Comparison of ENCODE assay signal across 37 cellular contexts in the genomic region with DNA sequence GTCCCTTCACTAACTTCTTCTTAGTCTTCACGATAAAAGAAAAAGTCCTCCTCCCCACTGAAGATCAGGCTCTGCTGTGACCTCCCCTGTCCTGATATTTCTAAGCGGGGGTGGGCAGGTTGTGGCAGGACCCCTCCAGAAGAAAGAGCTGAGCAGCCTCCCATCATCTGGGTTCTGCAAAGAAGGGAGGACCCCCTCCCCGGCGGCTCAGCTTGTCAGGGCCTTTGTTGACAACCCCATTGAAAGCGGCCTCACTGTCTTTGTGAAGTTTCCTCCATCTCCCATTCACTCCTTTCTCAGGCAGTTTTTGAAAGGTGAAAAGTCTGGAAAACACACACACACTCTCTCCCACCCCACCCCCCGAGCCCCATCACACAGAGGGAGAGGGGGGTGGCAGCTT. TPM values are rescaled to one million over a fixed set of nuclear protein-coding genes. Genes with fewer than 3 reads are reported as not detected.
"Had no signal": no experiment of that assay in that cellular context is flagged by ENCODE, and none has a peak within 500 bp of the region (broad histone marks: within the 10 kb centered on the region; RNA-seq: fewer than 3 reads in every experiment).

No MANE protein-coding gene starts in this region.

- H3K4me3 ChIP-seq: ascending aorta, coronary artery, dorsolateral prefrontal cortex, esophagus squamous epithelium had no signal

- H3K9me3 ChIP-seq: ascending aorta, esophagus squamous epithelium had no signal

- H3K27ac Mint-ChIP-seq: activated CD4-positive, alpha-beta memory T cell treated with anti-CD3 and anti-CD28 coated beads for 36 hours; activated CD4-positive, alpha-beta T cell treated with anti-CD3 and anti-CD28 coated beads for 36 hours; activated CD4-positive, alpha-beta T cell treated with anti-CD3 and anti-CD28 coated beads, Interleukin-2, amount 10 ng/mL, durations not matched to agents 24 days and 14 days; activated CD8-positive, alpha-beta memory T cell treated with anti-CD3 and anti-CD28 coated beads, Interleukin-2, amount 10 ng/mL, durations not matched to agents 7 days and 5 days; activated CD8-positive, alpha-beta T cell treated with anti-CD3 and anti-CD28 coated beads, Interleukin-2, amount 10 ng/mL, durations not matched to agents 7 days and 5 days; activated naive CD4-positive, alpha-beta T cell treated with anti-CD3 and anti-CD28 coated beads for 36 hours; activated naive CD4-positive, alpha-beta T cell treated with anti-CD3 and anti-CD28 coated beads, Interleukin-2, amount 50 U/mL, for 24 hours; activated naive CD8-positive, alpha-beta T cell treated with anti-CD3 and anti-CD28 coated beads, Interleukin-2, amount 10 ng/mL, durations not matched to agents 7 days and 5 days; activated T-helper 1 cell treated with anti-CD3 and anti-CD28 coated beads, Interleukin-12 subunit alpha, Interleukin-12 subunit beta, Interleukin-2, Interleukin-4 antibody, amounts not matched to agents 30 ng/mL and 10 ng/mL and 1 ng/mL, durations not matched to agents 14 hours and 24 hours and 36 hours; activated T-helper 2 cell treated with anti-CD3 and anti-CD28 coated beads, Interferon-gamma antibody, Interleukin-2, Interleukin-4, amounts not matched to agents 10 μg/mL and 5 μg/mL and 100 μg/mL, durations not matched to agents 14 hours and 24 hours and 36 hours; dendritic cell treated with granulocyte-macrophage colony-stimulating factor and Interleukin-4, amounts not matched to agents 40 ng/mL and 50 ng/mL, for 4 days; effector memory CD8-positive, alpha-beta T cell had no signal

- H3K4me1 Mint-ChIP-seq: activated CD4-positive, alpha-beta T cell treated with anti-CD3 and anti-CD28 coated beads for 36 hours; activated naive CD4-positive, alpha-beta T cell treated with anti-CD3 and anti-CD28 coated beads, Interleukin-2, amount 50 U/mL, for 24 hours; central memory CD8-positive, alpha-beta T cell had no signal

- H3K9me3 Mint-ChIP-seq: activated CD4-positive, alpha-beta T cell treated with anti-CD3 and anti-CD28 coated beads, Interleukin-2, amount 10 ng/mL, durations not matched to agents 24 days and 14 days; activated naive CD4-positive, alpha-beta T cell treated with anti-CD3 and anti-CD28 coated beads for 36 hours; activated T-helper 1 cell treated with anti-CD3 and anti-CD28 coated beads, Interleukin-12 subunit alpha, Interleukin-12 subunit beta, Interleukin-2, Interleukin-4 antibody, amounts not matched to agents 30 ng/mL and 10 ng/mL and 1 ng/mL, durations not matched to agents 14 hours and 24 hours and 36 hours; activated T-helper 2 cell treated with anti-CD3 and anti-CD28 coated beads, Interferon-gamma antibody, Interleukin-2, Interleukin-4, amounts not matched to agents 10 μg/mL and 5 μg/mL and 100 μg/mL, durations not matched to agents 14 hours and 24 hours and 36 hours; central memory CD8-positive, alpha-beta T cell; dendritic cell treated with granulocyte-macrophage colony-stimulating factor and Interleukin-4, amounts not matched to agents 40 ng/mL and 50 ng/mL, for 4 days; effector memory CD8-positive, alpha-beta T cell had no signal

- DNase-seq: activated CD4-positive, alpha-beta memory T cell treated with anti-CD3 and anti-CD28 coated beads for 36 hours; activated CD4-positive, alpha-beta T cell treated with anti-CD3 and anti-CD28 coated beads for 36 hours; activated CD4-positive, alpha-beta T cell treated with anti-CD3 and anti-CD28 coated beads, Interleukin-2, amount 10 ng/mL, durations not matched to agents 24 days and 14 days; activated CD4-positive, CD25-positive, alpha-beta regulatory T cell; activated CD4-positive, CD25-positive, alpha-beta regulatory T cell treated with anti-CD3 and anti-CD28 coated beads, Interleukin-2, amount 50 U/mL, for 72 hours; activated CD8-positive, alpha-beta memory T cell treated with anti-CD3 and anti-CD28 coated beads, Interleukin-2, amount 10 ng/mL, durations not matched to agents 7 days and 5 days; activated CD8-positive, alpha-beta memory T cell treated with anti-CD3 and anti-CD28 coated beads, Interleukin-2, amount 50 U/mL, for 4 hours; activated CD8-positive, alpha-beta T cell treated with anti-CD3 and anti-CD28 coated beads, Interleukin-2, amount 10 ng/mL, durations not matched to agents 7 days and 5 days; activated effector memory CD4-positive, alpha-beta T cell treated with anti-CD3 and anti-CD28 coated beads, Interleukin-2, amount 50 U/mL, for 16 hours; activated naive CD4-positive, alpha-beta T cell treated with anti-CD3 and anti-CD28 coated beads for 36 hours; activated naive CD8-positive, alpha-beta T cell treated with anti-CD3 and anti-CD28 coated beads, Interleukin-2, amount 10 ng/mL, durations not matched to agents 7 days and 5 days; activated T-cell treated with anti-CD3 and anti-CD28 coated beads, Interleukin-2, amount 50 U/mL, for 1 hour; activated T-cell treated with anti-CD3 and anti-CD28 coated beads, Interleukin-2, amount 50 U/mL, for 48 hours; brain microvascular endothelial cell; dorsolateral prefrontal cortex; effector CD4-positive, alpha-beta T cell; effector memory CD8-positive, alpha-beta T cell; esophagus squamous epithelium; foreskin melanocyte; head of caudate nucleus; T-helper 2 cell had no signal

- H3K27ac ChIP-seq: ascending aorta, brain microvascular endothelial cell, coronary artery, dorsolateral prefrontal cortex, epithelial cell of prostate, esophagus squamous epithelium had no signal

- H3K27me3 ChIP-seq: ascending aorta had no signal

- H3K4me3 Mint-ChIP-seq: activated CD4-positive, alpha-beta memory T cell treated with anti-CD3 and anti-CD28 coated beads for 36 hours; activated CD4-positive, alpha-beta T cell treated with anti-CD3 and anti-CD28 coated beads for 36 hours; activated CD4-positive, alpha-beta T cell treated with anti-CD3 and anti-CD28 coated beads, Interleukin-2, amount 10 ng/mL, durations not matched to agents 24 days and 14 days; activated CD8-positive, alpha-beta memory T cell treated with anti-CD3 and anti-CD28 coated beads, Interleukin-2, amount 10 ng/mL, durations not matched to agents 7 days and 5 days; activated CD8-positive, alpha-beta T cell treated with anti-CD3 and anti-CD28 coated beads, Interleukin-2, amount 10 ng/mL, durations not matched to agents 7 days and 5 days; activated naive CD4-positive, alpha-beta T cell treated with anti-CD3 and anti-CD28 coated beads for 36 hours; activated naive CD4-positive, alpha-beta T cell treated with anti-CD3 and anti-CD28 coated beads, Interleukin-2, amount 50 U/mL, for 24 hours; activated naive CD8-positive, alpha-beta T cell treated with anti-CD3 and anti-CD28 coated beads, Interleukin-2, amount 10 ng/mL, durations not matched to agents 7 days and 5 days; activated T-helper 1 cell treated with anti-CD3 and anti-CD28 coated beads, Interleukin-12 subunit alpha, Interleukin-12 subunit beta, Interleukin-2, Interleukin-4 antibody, amounts not matched to agents 30 ng/mL and 10 ng/mL and 1 ng/mL, durations not matched to agents 14 hours and 24 hours and 36 hours; central memory CD8-positive, alpha-beta T cell; dendritic cell treated with granulocyte-macrophage colony-stimulating factor and Interleukin-4, amounts not matched to agents 40 ng/mL and 50 ng/mL, for 4 days; effector memory CD8-positive, alpha-beta T cell had no signal

- H3K36me3 Mint-ChIP-seq: activated CD4-positive, alpha-beta memory T cell treated with anti-CD3 and anti-CD28 coated beads for 36 hours; activated naive CD8-positive, alpha-beta T cell treated with anti-CD3 and anti-CD28 coated beads, Interleukin-2, amount 10 ng/mL, durations not matched to agents 7 days and 5 days had no signal

- H3K36me3 ChIP-seq: ascending aorta, brain microvascular endothelial cell, esophagus squamous epithelium had no signal

- H3K4me1 ChIP-seq: ascending aorta, esophagus squamous epithelium had no signal

RNA-seq across cellular contexts. Expression of a gene that starts 26.2 kb away (rescaled TPM):
- total RNA-seq: activated CD4-positive, alpha-beta memory T cell treated with anti-CD3 and anti-CD28 coated beads for 36 hours; activated CD4-positive, alpha-beta T cell treated with anti-CD3 and anti-CD28 coated beads for 36 hours; activated CD4-positive, alpha-beta T cell treated with anti-CD3 and anti-CD28 coated beads, Interleukin-2, amount 10 ng/mL, durations not matched to agents 24 days and 14 days; activated CD8-positive, alpha-beta memory T cell treated with anti-CD3 and anti-CD28 coated beads for 36 hours; activated CD8-positive, alpha-beta memory T cell treated with anti-CD3 and anti-CD28 coated beads, Interleukin-2, amount 10 ng/mL, durations not matched to agents 7 days and 5 days; activated CD8-positive, alpha-beta T cell treated with anti-CD3 and anti-CD28 coated beads, Interleukin-2, amount 10 ng/mL, durations not matched to agents 7 days and 5 days; activated naive CD4-positive, alpha-beta T cell treated with anti-CD3 and anti-CD28 coated beads for 36 hours; activated naive CD8-positive, alpha-beta T cell treated with anti-CD3 and anti-CD28 coated beads, Interleukin-2, amount 10 ng/mL, durations not matched to agents 7 days and 5 days; activated T-helper 1 cell treated with anti-CD3 and anti-CD28 coated beads, Interleukin-12 subunit alpha, Interleukin-12 subunit beta, Interleukin-2, Interleukin-4 antibody, amounts not matched to agents 30 ng/mL and 10 ng/mL and 1 ng/mL, durations not matched to agents 14 hours and 24 hours and 36 hours; activated T-helper 2 cell treated with anti-CD3 and anti-CD28 coated beads, Interferon-gamma antibody, Interleukin-2, Interleukin-4, amounts not matched to agents 10 μg/mL and 5 μg/mL and 100 μg/mL, durations not matched to agents 14 hours and 24 hours and 36 hours; ascending aorta; bronchial epithelial cell; cardiac septum; dorsolateral prefrontal cortex; endothelial cell of umbilical vein; esophagus squamous epithelium; fibroblast of lung; fibroblast of villous mesenchyme; T-helper 1 cell treated with Interleukin-12 subunit alpha and Interleukin-12 subunit beta and Interleukin-4 antibody, amounts not matched to agents 30 ng/mL and 1 ng/mL, for 36 hours had no signal
- polyA plus RNA-seq: endothelial cell of umbilical vein, esophagus, fibroblast of lung had no signal
